In genomic region chr3:119239421-119239820, GRCh38 we compare ENCODE assay signal across 9 cellular contexts. TPM values are rescaled to one million over a fixed set of nuclear protein-coding genes. Genes with fewer than 3 reads are reported as not detected.
A peak's percentile ranks its signal among the peaks of the same experiment; 100 is the strongest.
DNase-seq lines count a peak whose midpoint lies in the region; ATAC-seq and TF ChIP-seq lines count a peak whose summit lies in the region.
"Had no signal": no experiment of that assay in that cellular context is flagged by ENCODE, and none has a peak within 500 bp of the region (broad histone marks: within the 10 kb centered on the region; RNA-seq: fewer than 3 reads in every experiment).

No MANE protein-coding gene starts in this region.

- peak overlapping the region; percentile 67 to 93 (median 82) for H3K4me3 ChIP-seq in BLaER1 treated with 17β-estradiol and CSF1 and Interleukin-3, amounts not matched to agents 10 nM and 100 nM
- H3K4me3 ChIP-seq in mammary epithelial cell (replicated peaks in 1 of 3; ENCODE audit: insufficient read depth in 1 of 3, low read depth in 2 of 3, low read length in 3 of 3) (peak overlapping the region; percentile 51 to 82 (median 73)), muscle layer of duodenum (ENCODE audit: low read depth in 1 of 2, low read length in 2 of 2) (peak overlapping the region; percentile 87 to 88)

- H3K9me3 ChIP-seq in BLaER1 treated with 17β-estradiol and CSF1 and Interleukin-3, amounts not matched to agents 10 nM and 100 nM (replicated peaks in 1 of 11) = peaks cover 0 to 10% (median 8%) of the 10 kb centered on the region in 11 experiments; a peak in 13 of 22 replicates
- H3K9me3 ChIP-seq in mammary epithelial cell (replicated peaks; ENCODE audit: insufficient read depth, low read length) (no peaks in the 10 kb centered on the region), muscle layer of duodenum (ENCODE audit: control insufficient read depth in 1 of 2, low read length in 2 of 2) (no peaks in the 10 kb centered on the region)

- H3K79me2 ChIP-seq in mammary epithelial cell (ENCODE audit: insufficient read depth, low read length) = peaks cover 45% of the 10 kb centered on the region

- H3K36me3 ChIP-seq in BLaER1 treated with 17β-estradiol and CSF1 and Interleukin-3, amounts not matched to agents 10 nM and 100 nM = peaks cover 22 to 31% (median 25%) of the 10 kb centered on the region in 11 experiments; a peak in 21 of 22 replicates
- peaks cover 5% of the 10 kb centered on the region for H3K36me3 ChIP-seq in mammary epithelial cell (ENCODE audit: insufficient read depth, low read length)
- peaks cover 13 to 15% of the 10 kb centered on the region in 2 donors for H3K36me3 ChIP-seq in muscle layer of duodenum (ENCODE audit: control insufficient read depth in 1 of 2, insufficient read depth in 2 of 2, low read length in 2 of 2)

- TF ChIP-seq CTCF in mammary epithelial cell (conservative IDR thresholded peaks at IDR 0.05 in 1 of 2, IDR thresholded peaks at IDR 0.05 in 1 of 2; ENCODE audit: extremely low read depth in 1 of 2, insufficient read depth in 1 of 2, low read depth in 1 of 2, low read length in 2 of 2) = no peak

- H3K27me3 ChIP-seq in BLaER1 treated with 17β-estradiol and CSF1 and Interleukin-3, amounts not matched to agents 10 nM and 100 nM = no peaks in the 10 kb centered on the region
- H3K27me3 ChIP-seq in mammary epithelial cell (ENCODE audit: insufficient read depth, low read length) (no peaks in the 10 kb centered on the region), muscle layer of duodenum (ENCODE audit: low read depth, low read length) (no peaks in the 10 kb centered on the region)
- H3K27me3 ChIP-seq: foreskin keratinocyte had no signal

- peak overlapping the region; percentile 88 for H2AFZ ChIP-seq in mammary epithelial cell (ENCODE audit: low read depth, low read length)

- CTCF ChIA-PET in mammary epithelial cell (lab: Charles Lee; ENCODE audit: low non-redundant PET) = interaction anchor here (0.8 kb wide), 1 partner anchor 17 kb away, joined by 4 read pairs; no protein-coding TSS in a partner anchor

- ATAC-seq in HG03520 (IDR thresholded peaks at IDR 0.05; ENCODE audit: unreplicated experiment) = no peak
- ATAC-seq: foreskin keratinocyte had no signal

- intact Hi-C loops in mammary epithelial cell (cut with micrococcal nuclease) = loop anchor here (5.0 kb wide), 1 partner anchor 1108 kb away; the partner anchor contains the start of gene LRRC58

- H3K9ac ChIP-seq in BLaER1 treated with 17β-estradiol and CSF1 and Interleukin-3, amounts not matched to agents 10 nM and 100 nM = peak overlapping the region; percentile 87 to 98 (median 90); a peak in 21 of 22 replicates
- H3K9ac ChIP-seq in mammary epithelial cell (ENCODE audit: insufficient read depth, low read length) = peak overlapping the region; percentile 81

- H3K4me2 ChIP-seq in BLaER1 treated with 17β-estradiol and CSF1 and Interleukin-3, amounts not matched to agents 10 nM and 100 nM = peak overlapping the region; percentile 73 to 97 (median 89)
- peak overlapping the region; percentile 93 for H3K4me2 ChIP-seq in mammary epithelial cell (ENCODE audit: insufficient read depth, low read depth, low read length)

- peaks cover 0 to 10% (median 0%) of the 10 kb centered on the region in 11 experiments; a peak in 7 of 22 replicates for H4K20me1 ChIP-seq in BLaER1 treated with 17β-estradiol and CSF1 and Interleukin-3, amounts not matched to agents 10 nM and 100 nM
- no peaks in the 10 kb centered on the region for H4K20me1 ChIP-seq in mammary epithelial cell (ENCODE audit: insufficient read depth, low read length)

- DNase-seq in LHCN-M2 (ENCODE audit: low read depth) (peak; percentile 7), mammary epithelial cell (peak; percentile 18), NCI-H1930 (lab: John Stamatoyannopoulos, UW) (no peak), NCI-H187 treated with DMSO at 0.1 percent for 48 hours (lab: John Stamatoyannopoulos, UW) (no peak), hippocampal formation (lab: John Stamatoyannopoulos, UW) (no peak)

- BruUV-seq in mammary epithelial cell (replicated peaks; lab: Mats Ljungman, UMichigan) = no TSS peak

- peak overlapping the region in 8 of 11 experiments; percentile 82 to 95 (median 87); a peak in 9 of 22 replicates for H3K27ac ChIP-seq in BLaER1 treated with 17β-estradiol and CSF1 and Interleukin-3, amounts not matched to agents 10 nM and 100 nM
- H3K27ac ChIP-seq in mammary epithelial cell (ENCODE audit: insufficient read depth, low read depth, low read length) (peak overlapping the region; percentile 72), muscle layer of duodenum (ENCODE audit: low read length) (peak overlapping the region; percentile 89)

- dilution Hi-C loops in mammary epithelial cell (cut with HindIII; ENCODE audit: low sequenced_read_pairs) = no loop called here

- H3K4me1 ChIP-seq in BLaER1 treated with 17β-estradiol and CSF1 and Interleukin-3, amounts not matched to agents 10 nM and 100 nM = peaks cover 25 to 52% (median 45%) of the 10 kb centered on the region in 10 experiments
- peaks cover 23% of the 10 kb centered on the region for H3K4me1 ChIP-seq in mammary epithelial cell (ENCODE audit: insufficient read depth, low read length)
- H3K4me1 ChIP-seq in muscle layer of duodenum (ENCODE audit: control insufficient read depth in 1 of 2, insufficient read depth in 2 of 2, low read length in 2 of 2) = peaks cover 3 to 8% of the 10 kb centered on the region in 2 donors

- WGBS in mammary epithelial cell (ENCODE audit: low coverage, missing lambda C conversion rate) = 41% methylated on average over 3 of the region's 3 CpGs

- in situ Hi-C loops in mammary epithelial cell (cut with MboI; ENCODE audit: low sequenced_read_pairs in 2 of 2) = loop anchor here (10.0 to 25.0 kb wide), 2 partner anchors 95 to 352 kb away; partner anchors contain the start of gene TEX55 (in 2 of the 2)

RNA-seq across cellular contexts. Expression of gene B4GALT4, which starts 1.3 kb away (rescaled TPM):
- total RNA-seq in LHCN-M2 (2014; rRNA removed) = 22.7 and 25.3 TPM in 2 replicates
- polyA plus RNA-seq in LHCN-M2 (2012) = 25.6 TPM
- 10 to 100 TPM; 18.3 to 34.8 TPM for total RNA-seq in mammary epithelial cell
- polyA plus RNA-seq in mammary epithelial cell = 18.9 TPM
- 18.0 TPM for polyA minus RNA-seq in mammary epithelial cell

RNA-seq across cellular contexts. Expression of gene ARHGAP31, which starts 54.8 kb away (rescaled TPM):
- total RNA-seq in LHCN-M2 (2014; rRNA removed) (7.7 and 8.3 TPM in 2 replicates), mammary epithelial cell (10 to 100 TPM in 1 of 2 donors, 1 to 10 TPM in 1; 8.7 to 11.5 TPM)
- polyA plus RNA-seq in LHCN-M2 (2012) = 10.2 TPM
- 3.1 TPM for polyA plus RNA-seq in mammary epithelial cell
- 15.5 TPM for polyA minus RNA-seq in mammary epithelial cell

Comparison
In these comparisons a context has a peak if more than half of its experiments do, and no peak if none do; other contexts are left out.
1. DNase-seq: peak in LHCN-M2 (single experiment) and mammary epithelial cell (single experiment); none in NCI-H1930 (0 of 2), NCI-H187 treated with DMSO at 0.1 percent for 48 hours (single experiment) and hippocampal formation (0 of 2).
2. Peak in every context shown above with its lines, with median percentiles within 50 percentile points of each other: H3K27ac ChIP-seq and H3K4me3 ChIP-seq.